ENCODE assay signal across 15 cellular contexts in genomic region chr4:38385286-38386010, GRCh38.
DNase-seq lines count a peak whose midpoint lies in the region; FAIRE-seq and TF ChIP-seq lines count a peak whose summit lies in the region.
"Had no signal": no experiment of that assay in that cellular context is flagged by ENCODE, and none has a peak within 500 bp of the region (broad histone marks: within the 10 kb centered on the region; RNA-seq: fewer than 3 reads in every experiment).

No MANE protein-coding gene starts in this region.

- H3K27ac ChIP-seq in duodenal mucosa (ENCODE audit: low read depth, low read length) (peak overlapping the region; percentile 80), liver (ENCODE audit: low read depth in 1 of 2, low read length in 2 of 2) (peak overlapping the region; percentile 59 to 68), transverse colon (peak overlapping the region; percentile 70 to 76 (median 75))
- H3K27ac ChIP-seq: SJSA1 had no signal

- H3K9me3 ChIP-seq in duodenal mucosa (ENCODE audit: control insufficient read depth in 1 of 2, low read length in 2 of 2): no peaks in the 10 kb centered on the region
- no peaks in the 10 kb centered on the region for H3K9me3 ChIP-seq in liver (ENCODE audit: control insufficient read depth in 4 of 4, low read length in 3 of 4)
- H3K9me3 ChIP-seq in transverse colon: no peaks in the 10 kb centered on the region
- H3K9me3 ChIP-seq in BE2C: no peaks in the 10 kb centered on the region
- H3K9me3 ChIP-seq: SJSA1 had no signal

- peak; percentile 67 for DNase-seq in RCC 7860 (ENCODE audit: low spot score)
- DNase-seq in transverse colon: no peak
- DNase-seq in CD1c-positive myeloid dendritic cell (ENCODE audit: extremely low spot score): no peak
- DNase-seq in BE2C: no peak
- no peak for DNase-seq in NCI-H2107 (lab: John Stamatoyannopoulos, UW)
- DNase-seq: activated CD4-positive, alpha-beta T cell treated with anti-CD3 and anti-CD28 coated beads, Interleukin-2, amount 50 U/mL, for 1 hour; activated gamma-delta T cell treated with Interleukin-2 at 50 U/mL for 16 hours; cerebellar nuclear complex; NCI-H1105; NCI-H526; stimulated activated naive CD8-positive, alpha-beta T cell treated with anti-CD3 and anti-CD28 coated beads, Interleukin-15, amount 100 ng/mL, for 72 hours had no signal

- no peaks in the 10 kb centered on the region for H3K36me3 ChIP-seq in duodenal mucosa (ENCODE audit: control insufficient read depth in 1 of 2, insufficient read depth in 2 of 2, low read length in 2 of 2)
- no peaks in the 10 kb centered on the region for H3K36me3 ChIP-seq in liver (ENCODE audit: control insufficient read depth in 4 of 4, insufficient read depth in 3 of 4, low read depth in 1 of 4, low read length in 3 of 4)
- H3K36me3 ChIP-seq in transverse colon: no peaks in the 10 kb centered on the region
- H3K36me3 ChIP-seq in BE2C: no peaks in the 10 kb centered on the region
- H3K36me3 ChIP-seq: SJSA1 had no signal

- H3K9ac ChIP-seq in duodenal mucosa (ENCODE audit: low read depth in 1 of 2, low read length in 2 of 2) (peak overlapping the region in 1 of 2 donors; percentile 19), liver (ENCODE audit: low read depth in 1 of 2, low read length in 2 of 2) (no peak overlapping the region)

- in situ Hi-C loops in transverse colon (cut with MboI; ENCODE audit: low pct_ligation_motif_present in 1 of 4, low pct_unique_long_range_greater_than_20kb in 1 of 4, low sequenced_read_pairs in 3 of 4): no loop called here

- H3K4me3 ChIP-seq in duodenal mucosa (ENCODE audit: low read depth in 1 of 2, low read length in 2 of 2) (no peak overlapping the region), liver (ENCODE audit: low read depth in 1 of 3, low read length in 3 of 3) (peak overlapping the region; percentile 3 to 30 (median 27)), transverse colon (no peak overlapping the region), BE2C (ENCODE audit: low read depth, low read length) (no peak overlapping the region)
- H3K4me3 ChIP-seq: SJSA1 had no signal

- intact Hi-C loops in transverse colon (cut with DNase I; ENCODE audit: low total_unique reads): no loop called here

- no peak for TF ChIP-seq POLR2A in transverse colon (IDR thresholded peaks at IDR 0.05)

- TF ChIP-seq RAD21 in liver (IDR thresholded peaks at IDR 0.05): peak; percentile 20 to 63

- 18% methylated on average over 3 of the region's 3 CpGs for WGBS in liver
- WGBS in transverse colon (ENCODE audit: low coverage in 1 of 2), 2 donors: 39 to 43% methylated on average over 2 to 3 of the region's 3 CpGs

- peak; percentile 95 for FAIRE-seq in RCC 7860 (lab: Jason Lieb, UNC)
- FAIRE-seq: D721Med had no signal

- H3K4me1 ChIP-seq in duodenal mucosa (ENCODE audit: control insufficient read depth in 1 of 2, insufficient read depth in 2 of 2, low read length in 2 of 2) (peaks cover 36 to 37% of the 10 kb centered on the region in 2 donors), liver (ENCODE audit: control insufficient read depth in 4 of 4, insufficient read depth in 4 of 4, low read length in 3 of 4) (peaks cover 4 to 43% (median 42%) of the 10 kb centered on the region in 4 donors), transverse colon (peaks cover 0 to 47% (median 18%) of the 10 kb centered on the region in 4 donors), BE2C (peaks cover 52% of the 10 kb centered on the region)
- H3K4me1 ChIP-seq: SJSA1 had no signal

- TF ChIP-seq EP300 in transverse colon (IDR thresholded peaks at IDR 0.05; ENCODE audit: low read depth): no peak

- H3K27me3 ChIP-seq in duodenal mucosa (ENCODE audit: control insufficient read depth in 1 of 2, insufficient read depth in 2 of 2, low read length in 2 of 2) (no peaks in the 10 kb centered on the region), liver (ENCODE audit: control insufficient read depth in 4 of 4, insufficient read depth in 4 of 4, low read length in 3 of 4) (no peaks in the 10 kb centered on the region), transverse colon (no peaks in the 10 kb centered on the region), BE2C (no peaks in the 10 kb centered on the region)
- H3K27me3 ChIP-seq: SJSA1 had no signal

- no peak for TF ChIP-seq CTCF in liver (IDR thresholded peaks at IDR 0.05; ENCODE audit: low read depth, low read length, missing input control)
- no peak for TF ChIP-seq CTCF in transverse colon (IDR thresholded peaks at IDR 0.05)
- TF ChIP-seq CTCF in BE2C (IDR thresholded peaks at IDR 0.05; ENCODE audit: low read depth, low read length): no peak

TF ChIP-seq in liver, 16 proteins besides CTCF, POLR2A, EP300 and RAD21:
- peak in 1 of 2 donors; percentile 39 for TF ChIP-seq EGR1 (IDR thresholded peaks at IDR 0.05; ENCODE audit: low read depth in 2 of 2)
- TF ChIP-seq TAF1 (conservative IDR thresholded peaks at IDR 0.05): no peak
- TF ChIP-seq RXRA (IDR thresholded peaks at IDR 0.05): peak; percentile 62 to 87
- no peak for TF ChIP-seq REST (IDR thresholded peaks at IDR 0.05)
- TF ChIP-seq YY1 (IDR thresholded peaks at IDR 0.05): no peak
- peak; percentile 57 for TF ChIP-seq NR2F2 (IDR thresholded peaks at IDR 0.05)
- TF ChIP-seq ZBTB33 (IDR thresholded peaks at IDR 0.05): no peak
- TF ChIP-seq HNF4G (IDR thresholded peaks at IDR 0.05): peak; percentile 67
- TF ChIP-seq FOXA1 (IDR thresholded peaks at IDR 0.05): peak; percentile 34
- TF ChIP-seq FOXA2 (IDR thresholded peaks at IDR 0.05): peak; percentile 22
- TF ChIP-seq MAX (IDR thresholded peaks at IDR 0.05): peak; percentile 56
- TF ChIP-seq SP1 (IDR thresholded peaks at IDR 0.05): peak; percentile 81
- TF ChIP-seq HNF4A (conservative IDR thresholded peaks at IDR 0.05): peak; percentile 64 to 76
- TF ChIP-seq JUND (IDR thresholded peaks at IDR 0.05): peak in 1 of 2 donors; percentile 12
- TF ChIP-seq GABPA (IDR thresholded peaks at IDR 0.05 in 1 of 2, conservative IDR thresholded peaks at IDR 0.05 in 1 of 2): no peak
- TF ChIP-seq ATF3 (IDR thresholded peaks at IDR 0.05): no peak

Comparison
In these comparisons a context has a peak if more than half of its experiments do, and no peak if none do; other contexts are left out.
1. H3K4me3 ChIP-seq: peak in liver (3 of 3); none in duodenal mucosa (0 of 2), transverse colon (0 of 4) and BE2C (single experiment).
2. Peak in every context shown above with its lines, with median percentiles within 50 percentile points of each other: H3K27ac ChIP-seq.